Comparison of ENCODE assay signal across 23 cellular contexts in genomic region chr6:2870046-2870636, GRCh38.
"Had no signal": no experiment of that assay in that cellular context is flagged by ENCODE, and none has a peak within 500 bp of the region (broad histone marks: within the 10 kb centered on the region; RNA-seq: fewer than 3 reads in every experiment).

No MANE protein-coding gene starts in this region.

- H3K4me3 Mint-ChIP-seq: activated CD4-positive, alpha-beta memory T cell treated with anti-CD3 and anti-CD28 coated beads for 36 hours; activated naive CD4-positive, alpha-beta T cell treated with anti-CD3 and anti-CD28 coated beads, Interleukin-2, amount 10 ng/mL, durations not matched to agents 7 days and 5 days; activated naive CD8-positive, alpha-beta T cell treated with anti-CD3 and anti-CD28 coated beads for 36 hours had no signal

- ATAC-seq: activated CD4-positive, CD25-positive, alpha-beta regulatory T cell treated with anti-CD3 and anti-CD28 coated beads, Interleukin-2, amount 50 U/mL, for 24 hours; Panc1; Right ventricle myocardium inferior had no signal

- H3K27ac ChIP-seq: SK-N-MC, WERI-Rb-1 had no signal

- DNase-seq: activated CD4-positive, alpha-beta T cell treated with anti-CD3 and anti-CD28 coated beads for 4 hours; activated gamma-delta T cell treated with Interleukin-2 at 50 U/mL for 16 hours; activated naive CD4-positive, alpha-beta T cell treated with anti-CD3 and anti-CD28 coated beads, Interleukin-2, amount 10 ng/mL, durations not matched to agents 7 days and 5 days; activated naive CD8-positive, alpha-beta T cell treated with anti-CD3 and anti-CD28 coated beads for 36 hours; anterior cingulate cortex; KG1; NCI-H1048; NCI-H146; NCI-H187 treated with DMSO at 0.1 percent for 48 hours; NCI-H2107; NCI-H2171 treated with DMSO at 0.1 percent for 48 hours; NCI-H345; NCI-H510A; NCI-H526 treated with DMSO at 0.1 percent for 48 hours; NK-92 treated with Interleukin-12 subunit alpha and Interleukin-12 subunit beta, amount 100 ng/mL, for 24 hours; RPMI8226; T-helper 1 cell; WERI-Rb-1 had no signal

- H3K27me3 Mint-ChIP-seq: activated CD4-positive, alpha-beta memory T cell treated with anti-CD3 and anti-CD28 coated beads for 36 hours; activated naive CD8-positive, alpha-beta T cell treated with anti-CD3 and anti-CD28 coated beads for 36 hours had no signal

- H3K36me3 ChIP-seq: WERI-Rb-1 had no signal

- H3K27ac Mint-ChIP-seq: activated naive CD8-positive, alpha-beta T cell treated with anti-CD3 and anti-CD28 coated beads for 36 hours had no signal

- H3K4me3 ChIP-seq: SK-N-MC had no signal
